In the genomic region with DNA sequence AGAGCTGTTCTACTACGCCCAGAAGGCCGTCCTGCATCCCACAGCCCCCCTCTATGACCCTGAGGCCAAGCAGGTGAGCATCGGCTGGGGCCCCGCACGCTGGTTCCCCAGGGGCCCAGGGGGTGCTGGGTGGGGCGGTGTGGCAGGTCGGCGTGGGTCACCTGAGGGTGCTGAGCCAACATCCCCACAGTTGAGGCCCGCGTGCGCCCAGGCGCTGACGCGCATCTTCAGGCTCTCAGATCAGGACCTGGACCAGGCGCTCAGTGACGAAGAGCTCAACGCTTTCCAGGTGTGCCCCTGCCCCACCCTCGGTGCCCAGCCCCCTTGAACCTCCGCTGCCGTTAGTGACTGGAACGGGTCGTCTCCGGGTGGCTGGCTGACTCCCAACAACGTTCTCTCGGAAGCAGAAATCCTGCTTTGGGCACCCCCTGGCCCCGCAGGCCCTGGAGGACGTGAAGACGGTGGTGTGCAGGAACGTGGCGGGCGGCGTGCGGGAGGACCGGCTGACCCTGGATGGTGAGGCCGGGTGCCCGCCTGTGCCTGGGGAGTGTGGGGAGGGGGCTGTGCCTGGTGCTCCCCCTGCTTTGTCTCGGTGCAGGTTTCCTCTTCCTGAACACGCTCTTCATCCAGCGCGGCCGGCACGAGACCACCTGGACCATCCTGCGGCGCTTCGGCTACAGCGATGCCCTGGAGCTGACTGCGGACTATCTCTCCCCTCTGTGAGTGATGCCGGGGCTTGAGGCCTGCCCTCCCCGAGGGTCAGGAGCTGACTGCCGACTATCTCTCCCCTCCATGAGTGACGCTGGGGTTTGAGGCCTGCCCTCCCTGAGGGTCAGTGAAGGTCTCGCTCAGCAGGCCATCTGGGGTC, we compare ENCODE assay signal across 18 cellular contexts. TPM values are rescaled to one million over a fixed set of nuclear protein-coding genes. Genes with fewer than 3 reads are reported as not detected.
DNase-seq lines count a peak whose midpoint lies in the region; ATAC-seq and TF ChIP-seq lines count a peak whose summit lies in the region.
"Had no signal": no experiment of that assay in that cellular context is flagged by ENCODE, and none has a peak within 500 bp of the region (broad histone marks: within the 10 kb centered on the region; RNA-seq: fewer than 3 reads in every experiment).

No MANE protein-coding gene starts in this region.

- peaks cover 16% of the 10 kb centered on the region for H3K79me2 ChIP-seq in GM23338 (replicated peaks; ENCODE audit: insufficient read depth)

- H3K9me2 ChIP-seq in GM23338 (ENCODE audit: insufficient read depth), result no peaks in the 10 kb centered on the region

- H3K36me3 Mint-ChIP-seq in activated CD8-positive, alpha-beta memory T cell treated with anti-CD3 and anti-CD28 coated beads, Interleukin-2, amount 10 ng/mL, durations not matched to agents 7 days and 5 days, result peaks cover 8% of the 10 kb centered on the region
- H3K36me3 Mint-ChIP-seq in GM23338 (ENCODE audit: low read depth) (peaks cover 21% of the 10 kb centered on the region), immature natural killer cell (no peaks in the 10 kb centered on the region)
- H3K36me3 Mint-ChIP-seq: activated naive CD8-positive, alpha-beta T cell treated with anti-CD3 and anti-CD28 coated beads, Interleukin-2, amount 10 ng/mL, durations not matched to agents 7 days and 5 days had no signal

- CTCF ChIA-PET in activated CD8-positive, alpha-beta memory T cell treated with anti-CD3 and anti-CD28 coated beads, Interleukin-2, amount 10 ng/mL, durations not matched to agents 7 days and 5 days (lab: Charles Lee), result interaction anchor here (1.6 kb wide), 1 partner anchor 14 kb away, joined by 3 read pairs; a partner anchor contains a TSS

- no peak for ATAC-seq in activated CD8-positive, alpha-beta memory T cell treated with anti-CD3 and anti-CD28 coated beads, Interleukin-2, amount 10 ng/mL, durations not matched to agents 7 days and 5 days
- ATAC-seq in GM23338, result no peak
- ATAC-seq: A549 had no signal

- peaks cover 3% of the 10 kb centered on the region for H4K20me1 ChIP-seq in GM23338 (replicated peaks; ENCODE audit: insufficient read depth)

- H2AFZ ChIP-seq in GM23338, result no peak overlapping the region

- no peaks in the 10 kb centered on the region for H3K4me1 ChIP-seq in GM23338 (ENCODE audit: insufficient read depth)

- peaks cover 19% of the 10 kb centered on the region; the same call in 1 of the 2 replicates for H3F3A ChIP-seq in GM23338 (replicated peaks; ENCODE audit: low read depth)

- H3K4me3 Mint-ChIP-seq in activated CD8-positive, alpha-beta memory T cell treated with anti-CD3 and anti-CD28 coated beads, Interleukin-2, amount 10 ng/mL, durations not matched to agents 7 days and 5 days, result no peak overlapping the region
- H3K4me3 Mint-ChIP-seq in GM23338 (peak overlapping the region; percentile 38; the same call in 1 of the 3 replicates), immature natural killer cell (peak overlapping the region; percentile 18 to 63 (median 53))

- H3K27me3 ChIP-seq in GM23338 (ENCODE audit: insufficient read depth) (no peaks in the 10 kb centered on the region), H7 (ENCODE audit: control insufficient read depth, insufficient read depth, low read length) (no peaks in the 10 kb centered on the region)
- H3K27me3 ChIP-seq: brain microvascular endothelial cell, colonic mucosa, right atrium auricular region had no signal

- H3K4me2 ChIP-seq in GM23338, result no peak overlapping the region
- H3K4me2 ChIP-seq: A549 had no signal

- H3K27me3 Mint-ChIP-seq in activated CD8-positive, alpha-beta memory T cell treated with anti-CD3 and anti-CD28 coated beads, Interleukin-2, amount 10 ng/mL, durations not matched to agents 7 days and 5 days, result peaks cover 5% of the 10 kb centered on the region
- peaks cover 6% of the 10 kb centered on the region for H3K27me3 Mint-ChIP-seq in GM23338 (ENCODE audit: insufficient read depth, low read depth, poor library complexity)
- H3K27me3 Mint-ChIP-seq in immature natural killer cell (ENCODE audit: low read depth in 3 of 3), result peaks cover 2 to 6% (median 4%) of the 10 kb centered on the region in 3 donors

- H3K4me3 ChIP-seq in GM23338 (no peak overlapping the region), H7 (ENCODE audit: insufficient read depth, low read depth, low read length) (no peak overlapping the region)
- H3K4me3 ChIP-seq: A549, colonic mucosa, left ventricle myocardium inferior, right atrium auricular region had no signal

- peaks cover 11% of the 10 kb centered on the region; the same call in 1 of the 2 replicates for H3K36me3 ChIP-seq in GM23338 (ENCODE audit: insufficient read depth)
- H3K36me3 ChIP-seq in H7 (replicated peaks; ENCODE audit: control insufficient read depth, insufficient read depth, low read length), result peaks cover 17% of the 10 kb centered on the region

- H3K4me1 Mint-ChIP-seq in activated CD8-positive, alpha-beta memory T cell treated with anti-CD3 and anti-CD28 coated beads, Interleukin-2, amount 10 ng/mL, durations not matched to agents 7 days and 5 days, result peaks cover 13% of the 10 kb centered on the region
- H3K4me1 Mint-ChIP-seq in GM23338 (peaks cover 6% of the 10 kb centered on the region; the same call in 1 of the 3 replicates), immature natural killer cell (peaks cover 6 to 15% of the 10 kb centered on the region in 2 donors)

- H3K27ac Mint-ChIP-seq in activated CD8-positive, alpha-beta memory T cell treated with anti-CD3 and anti-CD28 coated beads, Interleukin-2, amount 10 ng/mL, durations not matched to agents 7 days and 5 days, result peak overlapping the region; percentile 24
- H3K27ac Mint-ChIP-seq in GM23338, result no peak overlapping the region
- peak overlapping the region in 1 of 6 donors; percentile 62 for H3K27ac Mint-ChIP-seq in immature natural killer cell
- H3K27ac Mint-ChIP-seq: activated CD4-positive, alpha-beta T cell treated with anti-CD3 and anti-CD28 coated beads, Interleukin-2, amount 10 ng/mL, durations not matched to agents 7 days and 5 days had no signal

- H3K9me3 Mint-ChIP-seq in activated CD8-positive, alpha-beta memory T cell treated with anti-CD3 and anti-CD28 coated beads, Interleukin-2, amount 10 ng/mL, durations not matched to agents 7 days and 5 days (ENCODE audit: low read depth), result no peaks in the 10 kb centered on the region
- no peaks in the 10 kb centered on the region; the same call in 2 of the 3 replicates for H3K9me3 Mint-ChIP-seq in GM23338
- no peaks in the 10 kb centered on the region for H3K9me3 Mint-ChIP-seq in immature natural killer cell
- H3K9me3 Mint-ChIP-seq: activated CD4-positive, alpha-beta T cell treated with anti-CD3 and anti-CD28 coated beads, Interleukin-2, amount 10 ng/mL, durations not matched to agents 7 days and 5 days; activated naive CD8-positive, alpha-beta T cell treated with anti-CD3 and anti-CD28 coated beads, Interleukin-2, amount 10 ng/mL, durations not matched to agents 7 days and 5 days had no signal

- no peak for DNase-seq in activated CD8-positive, alpha-beta memory T cell treated with anti-CD3 and anti-CD28 coated beads, Interleukin-2, amount 10 ng/mL, durations not matched to agents 7 days and 5 days
- DNase-seq in activated CD8-positive, alpha-beta memory T cell treated with anti-CD3 and anti-CD28 coated beads, Interleukin-2, amount 50 U/mL, for 4 hours, result no peak
- no peak for DNase-seq in GM23338 (ENCODE audit: low spot score)
- no peak for DNase-seq in immature natural killer cell
- no peak for DNase-seq in H7
- DNase-seq in NCI-H446 (lab: John Stamatoyannopoulos, UW), result no peak
- DNase-seq: activated CD4-positive, alpha-beta T cell treated with anti-CD3 and anti-CD28 coated beads, Interleukin-2, amount 10 ng/mL, durations not matched to agents 7 days and 5 days; activated naive CD8-positive, alpha-beta T cell treated with anti-CD3 and anti-CD28 coated beads, Interleukin-2, amount 10 ng/mL, durations not matched to agents 7 days and 5 days; brain microvascular endothelial cell; colonic mucosa; DMS153; GOT3; left ventricle myocardium inferior; NCI-H1417; NCI-H2107; NCI-H510A treated with DMSO at 0.1 percent for 48 hours had no signal

- H3K27ac ChIP-seq in GM23338 (ENCODE audit: low read depth), result no peak overlapping the region
- H3K27ac ChIP-seq: A549, brain microvascular endothelial cell, colonic mucosa, left ventricle myocardium inferior, right atrium auricular region had no signal

- no peak for TF ChIP-seq CTCF in GM23338 (conservative IDR thresholded peaks at IDR 0.05; ENCODE audit: low read depth in 2 of 2)

RNA-seq across cellular contexts. Expression of a gene that starts 2.8 kb away (rescaled TPM):
- 100 to 1,000 TPM; 134 to 168 TPM for total RNA-seq in activated CD8-positive, alpha-beta memory T cell treated with anti-CD3 and anti-CD28 coated beads, Interleukin-2, amount 10 ng/mL, durations not matched to agents 7 days and 5 days
- total RNA-seq in GM23338 (2014; rRNA removed; shearing (Covaris generic)), result 93.8 and 129 TPM in 2 replicates
- 159 and 163 TPM in 2 replicates for polyA plus RNA-seq in GM23338 (2016; fragmentation: Nextera tagmentation; extraction: Ambion mirVana)
- polyA plus RNA-seq in immature natural killer cell, result 10 to 100 TPM; 36.8 to 53.3 (median 43.0) TPM
- 164 and 174 TPM in 2 replicates for total RNA-seq in H7 (2014; rRNA removed; shearing (Covaris generic))

RNA-seq across cellular contexts. Expression of a gene that starts 4.8 kb away (rescaled TPM):
- under 1 TPM; 0.37 to 0.79 TPM for total RNA-seq in activated CD8-positive, alpha-beta memory T cell treated with anti-CD3 and anti-CD28 coated beads, Interleukin-2, amount 10 ng/mL, durations not matched to agents 7 days and 5 days
- total RNA-seq in GM23338 (2014; rRNA removed; shearing (Covaris generic)), result 10.1 and 11.5 TPM in 2 replicates
- 8.4 and 9.2 TPM in 2 replicates for polyA plus RNA-seq in GM23338 (2016; fragmentation: Nextera tagmentation; extraction: Ambion mirVana)
- polyA plus RNA-seq in immature natural killer cell, result not detected
- 3.1 and 5.9 TPM in 2 replicates for total RNA-seq in H7 (2014; rRNA removed; shearing (Covaris generic))

RNA-seq across cellular contexts. Expression of a gene that starts 9.5 kb away (rescaled TPM):
- total RNA-seq in activated CD8-positive, alpha-beta memory T cell treated with anti-CD3 and anti-CD28 coated beads, Interleukin-2, amount 10 ng/mL, durations not matched to agents 7 days and 5 days, result 10 to 100 TPM; 84.2 to 87.1 TPM
- total RNA-seq in GM23338 (2014; rRNA removed; shearing (Covaris generic)), result 108 and 123 TPM in 2 replicates
- 91.7 and 107 TPM in 2 replicates for polyA plus RNA-seq in GM23338 (2016; fragmentation: Nextera tagmentation; extraction: Ambion mirVana)
- 100 to 1,000 TPM; 183 to 225 (median 194) TPM for polyA plus RNA-seq in immature natural killer cell
- total RNA-seq in H7 (2014; rRNA removed; shearing (Covaris generic)), result 85.3 and 115 TPM in 2 replicates

RNA-seq across cellular contexts. Expression of a gene that starts 13.4 kb away (rescaled TPM):
- 10 to 100 TPM; 30.5 to 37.1 TPM for total RNA-seq in activated CD8-positive, alpha-beta memory T cell treated with anti-CD3 and anti-CD28 coated beads, Interleukin-2, amount 10 ng/mL, durations not matched to agents 7 days and 5 days
- total RNA-seq in GM23338 (2014; rRNA removed; shearing (Covaris generic)), result 79.3 and 82.5 TPM in 2 replicates
- polyA plus RNA-seq in GM23338 (2016; fragmentation: Nextera tagmentation; extraction: Ambion mirVana) (43.1 and 48.5 TPM in 2 replicates), immature natural killer cell (10 to 100 TPM; 38.3 to 63.5 (median 47.4) TPM)
- total RNA-seq in H7 (2014; rRNA removed; shearing (Covaris generic)), result 63.8 and 88.2 TPM in 2 replicates

RNA-seq across cellular contexts. Expression of a gene that starts 19.5 kb away (rescaled TPM):
- total RNA-seq in activated CD8-positive, alpha-beta memory T cell treated with anti-CD3 and anti-CD28 coated beads, Interleukin-2, amount 10 ng/mL, durations not matched to agents 7 days and 5 days, result 10 to 100 TPM; 18.9 to 19.4 TPM
- 11.5 and 15.8 TPM in 2 replicates for total RNA-seq in GM23338 (2014; rRNA removed; shearing (Covaris generic))
- polyA plus RNA-seq in GM23338 (2016; fragmentation: Nextera tagmentation; extraction: Ambion mirVana) (7.2 and 8.0 TPM in 2 replicates), immature natural killer cell (10 to 100 TPM in 1 of 3 donors, 1 to 10 TPM in 2; 4.9 to 15.1 (median 5.2) TPM)
- 18.3 and 18.9 TPM in 2 replicates for total RNA-seq in H7 (2014; rRNA removed; shearing (Covaris generic))
